Comparison of ENCODE assay signal across 1 cellular context in the genomic region with DNA sequence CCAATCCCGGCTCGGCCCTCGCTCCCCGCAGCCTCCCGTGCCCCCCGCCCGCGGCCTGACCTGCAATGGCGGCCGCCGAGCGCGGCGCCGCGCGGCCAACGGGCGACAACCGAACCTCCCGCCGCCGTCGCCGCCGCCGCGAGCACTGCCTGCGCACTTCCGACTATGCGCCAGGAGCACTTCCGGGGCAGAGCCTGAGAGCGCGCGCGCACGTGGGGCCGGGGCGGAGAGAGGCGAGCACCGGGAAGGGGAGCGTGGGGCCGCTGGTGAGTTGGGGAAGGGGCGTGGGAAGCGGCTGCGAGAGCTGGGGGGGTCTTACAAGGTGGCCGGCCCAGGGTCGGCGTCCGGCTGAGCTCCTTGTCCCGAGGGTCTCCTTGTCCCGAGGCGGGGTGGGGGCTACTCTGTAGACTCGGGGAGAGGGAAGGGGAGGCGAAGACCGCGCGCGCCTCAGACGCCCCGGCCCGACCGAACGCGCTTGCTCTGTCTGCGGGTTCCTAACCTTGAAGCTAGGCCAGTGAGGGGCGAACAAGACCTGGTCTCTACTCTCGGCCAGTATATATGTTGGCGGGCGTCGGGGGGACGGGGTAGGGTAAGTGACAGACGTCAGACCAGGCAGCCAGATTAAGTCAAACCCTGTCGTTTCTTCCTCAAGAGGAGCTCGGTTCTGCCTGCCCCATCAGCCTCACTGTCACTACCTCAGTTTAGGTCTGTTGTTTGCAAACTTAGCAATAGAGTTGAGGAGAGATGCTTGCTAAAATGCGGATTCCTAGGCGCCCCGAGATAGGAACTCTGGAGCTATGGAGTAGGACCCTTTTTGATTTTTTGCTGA.
TF ChIP-seq lines count a peak whose summit lies in the region.

A gene with protein sequence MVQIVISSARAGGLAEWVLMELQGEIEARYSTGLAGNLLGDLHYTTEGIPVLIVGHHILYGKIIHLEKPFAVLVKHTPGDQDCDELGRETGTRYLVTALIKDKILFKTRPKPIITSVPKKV (minus strand): TSS at position 165 of the 829 bp plus-strand sequence. CDS start 11,130 bp downstream, outside the sequence.
A gene (plus strand): TSS at position 226 of the 829 bp plus-strand sequence. CDS start 811 bp downstream, outside the sequence.

TF ChIP-seq in K562, 482 proteins besides CTCF, POLR2A, EP300 and RAD21 (continued from another document and continues in another):
- TF ChIP-seq, protein P1, sequence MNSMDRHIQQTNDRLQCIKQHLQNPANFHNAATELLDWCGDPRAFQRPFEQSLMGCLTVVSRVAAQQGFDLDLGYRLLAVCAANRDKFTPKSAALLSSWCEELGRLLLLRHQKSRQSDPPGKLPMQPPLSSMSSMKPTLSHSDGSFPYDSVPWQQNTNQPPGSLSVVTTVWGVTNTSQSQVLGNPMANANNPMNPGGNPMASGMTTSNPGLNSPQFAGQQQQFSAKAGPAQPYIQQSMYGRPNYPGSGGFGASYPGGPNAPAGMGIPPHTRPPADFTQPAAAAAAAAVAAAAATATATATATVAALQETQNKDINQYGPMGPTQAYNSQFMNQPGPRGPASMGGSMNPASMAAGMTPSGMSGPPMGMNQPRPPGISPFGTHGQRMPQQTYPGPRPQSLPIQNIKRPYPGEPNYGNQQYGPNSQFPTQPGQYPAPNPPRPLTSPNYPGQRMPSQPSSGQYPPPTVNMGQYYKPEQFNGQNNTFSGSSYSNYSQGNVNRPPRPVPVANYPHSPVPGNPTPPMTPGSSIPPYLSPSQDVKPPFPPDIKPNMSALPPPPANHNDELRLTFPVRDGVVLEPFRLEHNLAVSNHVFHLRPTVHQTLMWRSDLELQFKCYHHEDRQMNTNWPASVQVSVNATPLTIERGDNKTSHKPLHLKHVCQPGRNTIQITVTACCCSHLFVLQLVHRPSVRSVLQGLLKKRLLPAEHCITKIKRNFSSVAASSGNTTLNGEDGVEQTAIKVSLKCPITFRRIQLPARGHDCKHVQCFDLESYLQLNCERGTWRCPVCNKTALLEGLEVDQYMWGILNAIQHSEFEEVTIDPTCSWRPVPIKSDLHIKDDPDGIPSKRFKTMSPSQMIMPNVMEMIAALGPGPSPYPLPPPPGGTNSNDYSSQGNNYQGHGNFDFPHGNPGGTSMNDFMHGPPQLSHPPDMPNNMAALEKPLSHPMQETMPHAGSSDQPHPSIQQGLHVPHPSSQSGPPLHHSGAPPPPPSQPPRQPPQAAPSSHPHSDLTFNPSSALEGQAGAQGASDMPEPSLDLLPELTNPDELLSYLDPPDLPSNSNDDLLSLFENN (IDR thresholded peaks at IDR 0.05; ENCODE audit: low read depth in 2 of 2, low read length in 2 of 2), result no peak
- no peak for TF ChIP-seq ZNF551 (CRISPR knock-in tag; IDR thresholded peaks at IDR 0.05)
- TF ChIP-seq, protein P2, sequence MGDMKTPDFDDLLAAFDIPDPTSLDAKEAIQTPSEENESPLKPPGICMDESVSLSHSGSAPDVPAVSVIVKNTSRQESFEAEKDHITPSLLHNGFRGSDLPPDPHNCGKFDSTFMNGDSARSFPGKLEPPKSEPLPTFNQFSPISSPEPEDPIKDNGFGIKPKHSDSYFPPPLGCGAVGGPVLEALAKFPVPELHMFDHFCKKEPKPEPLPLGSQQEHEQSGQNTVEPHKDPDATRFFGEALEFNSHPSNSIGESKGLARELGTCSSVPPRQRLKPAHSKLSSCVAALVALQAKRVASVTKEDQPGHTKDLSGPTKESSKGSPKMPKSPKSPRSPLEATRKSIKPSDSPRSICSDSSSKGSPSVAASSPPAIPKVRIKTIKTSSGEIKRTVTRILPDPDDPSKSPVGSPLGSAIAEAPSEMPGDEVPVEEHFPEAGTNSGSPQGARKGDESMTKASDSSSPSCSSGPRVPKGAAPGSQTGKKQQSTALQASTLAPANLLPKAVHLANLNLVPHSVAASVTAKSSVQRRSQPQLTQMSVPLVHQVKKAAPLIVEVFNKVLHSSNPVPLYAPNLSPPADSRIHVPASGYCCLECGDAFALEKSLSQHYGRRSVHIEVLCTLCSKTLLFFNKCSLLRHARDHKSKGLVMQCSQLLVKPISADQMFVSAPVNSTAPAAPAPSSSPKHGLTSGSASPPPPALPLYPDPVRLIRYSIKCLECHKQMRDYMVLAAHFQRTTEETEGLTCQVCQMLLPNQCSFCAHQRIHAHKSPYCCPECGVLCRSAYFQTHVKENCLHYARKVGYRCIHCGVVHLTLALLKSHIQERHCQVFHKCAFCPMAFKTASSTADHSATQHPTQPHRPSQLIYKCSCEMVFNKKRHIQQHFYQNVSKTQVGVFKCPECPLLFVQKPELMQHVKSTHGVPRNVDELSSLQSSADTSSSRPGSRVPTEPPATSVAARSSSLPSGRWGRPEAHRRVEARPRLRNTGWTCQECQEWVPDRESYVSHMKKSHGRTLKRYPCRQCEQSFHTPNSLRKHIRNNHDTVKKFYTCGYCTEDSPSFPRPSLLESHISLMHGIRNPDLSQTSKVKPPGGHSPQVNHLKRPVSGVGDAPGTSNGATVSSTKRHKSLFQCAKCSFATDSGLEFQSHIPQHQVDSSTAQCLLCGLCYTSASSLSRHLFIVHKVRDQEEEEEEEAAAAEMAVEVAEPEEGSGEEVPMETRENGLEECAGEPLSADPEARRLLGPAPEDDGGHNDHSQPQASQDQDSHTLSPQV (IDR thresholded peaks at IDR 0.05), result 0 out of 2 replicates have a peak, but pooled peaks have one; percentile 35
- 0 out of 2 replicates have a peak, but pooled peaks have one; percentile 23 for TF ChIP-seq ZNF282 (CRISPR knock-in tag; IDR thresholded peaks at IDR 0.05)
- TF ChIP-seq, protein P3, sequence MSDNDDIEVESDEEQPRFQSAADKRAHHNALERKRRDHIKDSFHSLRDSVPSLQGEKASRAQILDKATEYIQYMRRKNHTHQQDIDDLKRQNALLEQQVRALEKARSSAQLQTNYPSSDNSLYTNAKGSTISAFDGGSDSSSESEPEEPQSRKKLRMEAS (CRISPR knock-in tag; IDR thresholded peaks at IDR 0.05), result peak; percentile 96
- TF ChIP-seq ZFP1 (CRISPR knock-in tag; IDR thresholded peaks at IDR 0.05), result no peak
- TF ChIP-seq, protein P4, sequence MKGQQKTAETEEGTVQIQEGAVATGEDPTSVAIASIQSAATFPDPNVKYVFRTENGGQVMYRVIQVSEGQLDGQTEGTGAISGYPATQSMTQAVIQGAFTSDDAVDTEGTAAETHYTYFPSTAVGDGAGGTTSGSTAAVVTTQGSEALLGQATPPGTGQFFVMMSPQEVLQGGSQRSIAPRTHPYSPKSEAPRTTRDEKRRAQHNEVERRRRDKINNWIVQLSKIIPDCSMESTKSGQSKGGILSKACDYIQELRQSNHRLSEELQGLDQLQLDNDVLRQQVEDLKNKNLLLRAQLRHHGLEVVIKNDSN (CRISPR knock-in tag; IDR thresholded peaks at IDR 0.05), result peak; percentile 85
- TF ChIP-seq SUPT5H (IDR thresholded peaks at IDR 0.05), result peak; percentile 32
- TF ChIP-seq CREM (IDR thresholded peaks at IDR 0.05; ENCODE audit: low read depth), result peak; percentile 88
- TF ChIP-seq BCOR (IDR thresholded peaks at IDR 0.05), result no peak
- TF ChIP-seq, protein P5, sequence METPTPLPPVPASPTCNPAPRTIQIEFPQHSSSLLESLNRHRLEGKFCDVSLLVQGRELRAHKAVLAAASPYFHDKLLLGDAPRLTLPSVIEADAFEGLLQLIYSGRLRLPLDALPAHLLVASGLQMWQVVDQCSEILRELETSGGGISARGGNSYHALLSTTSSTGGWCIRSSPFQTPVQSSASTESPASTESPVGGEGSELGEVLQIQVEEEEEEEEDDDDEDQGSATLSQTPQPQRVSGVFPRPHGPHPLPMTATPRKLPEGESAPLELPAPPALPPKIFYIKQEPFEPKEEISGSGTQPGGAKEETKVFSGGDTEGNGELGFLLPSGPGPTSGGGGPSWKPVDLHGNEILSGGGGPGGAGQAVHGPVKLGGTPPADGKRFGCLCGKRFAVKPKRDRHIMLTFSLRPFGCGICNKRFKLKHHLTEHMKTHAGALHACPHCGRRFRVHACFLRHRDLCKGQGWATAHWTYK (CRISPR knock-in tag; IDR thresholded peaks at IDR 0.05), result peak; percentile 28; the same call in 1 of the 2 replicates
- TF ChIP-seq, protein P6, sequence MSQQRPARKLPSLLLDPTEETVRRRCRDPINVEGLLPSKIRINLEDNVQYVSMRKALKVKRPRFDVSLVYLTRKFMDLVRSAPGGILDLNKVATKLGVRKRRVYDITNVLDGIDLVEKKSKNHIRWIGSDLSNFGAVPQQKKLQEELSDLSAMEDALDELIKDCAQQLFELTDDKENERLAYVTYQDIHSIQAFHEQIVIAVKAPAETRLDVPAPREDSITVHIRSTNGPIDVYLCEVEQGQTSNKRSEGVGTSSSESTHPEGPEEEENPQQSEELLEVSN (IDR thresholded peaks at IDR 0.05; ENCODE audit: borderline replicate concordance in 1 of 2, extremely low read depth in 1 of 2, insufficient read depth in 1 of 2, insufficient read length in 1 of 2, low read depth in 1 of 2, low read length in 1 of 2, poor library complexity in 1 of 2, severe bottlenecking in 1 of 2), result peak; percentile 46 to 52
- peak; percentile 78 for TF ChIP-seq POLR2AphosphoS5 (IDR thresholded peaks at IDR 0.05; ENCODE audit: control insufficient read depth, insufficient read depth, low read depth, low read length)
- TF ChIP-seq NR2C1 (IDR thresholded peaks at IDR 0.05), result peak; percentile 97
- TF ChIP-seq NR2C1 (tag; IDR thresholded peaks at IDR 0.05), result peak; percentile 96
- peak; percentile 78 for TF ChIP-seq CREB1 (IDR thresholded peaks at IDR 0.05)
- 0 out of 2 replicates have a peak, but pooled peaks have one; percentile 25 for TF ChIP-seq CREB1 (CRISPR knock-in tag; IDR thresholded peaks at IDR 0.05)
- TF ChIP-seq SRSF1 (IDR thresholded peaks at IDR 0.05; ENCODE audit: low read depth, low read length), result no peak
- peak; percentile 91 for TF ChIP-seq MXI1 (IDR thresholded peaks at IDR 0.05; ENCODE audit: low read depth, low read length)
- TF ChIP-seq, protein P7, sequence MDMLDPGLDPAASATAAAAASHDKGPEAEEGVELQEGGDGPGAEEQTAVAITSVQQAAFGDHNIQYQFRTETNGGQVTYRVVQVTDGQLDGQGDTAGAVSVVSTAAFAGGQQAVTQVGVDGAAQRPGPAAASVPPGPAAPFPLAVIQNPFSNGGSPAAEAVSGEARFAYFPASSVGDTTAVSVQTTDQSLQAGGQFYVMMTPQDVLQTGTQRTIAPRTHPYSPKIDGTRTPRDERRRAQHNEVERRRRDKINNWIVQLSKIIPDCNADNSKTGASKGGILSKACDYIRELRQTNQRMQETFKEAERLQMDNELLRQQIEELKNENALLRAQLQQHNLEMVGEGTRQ (CRISPR knock-in tag; IDR thresholded peaks at IDR 0.05), result peak; percentile 76
- TF ChIP-seq, protein P8, sequence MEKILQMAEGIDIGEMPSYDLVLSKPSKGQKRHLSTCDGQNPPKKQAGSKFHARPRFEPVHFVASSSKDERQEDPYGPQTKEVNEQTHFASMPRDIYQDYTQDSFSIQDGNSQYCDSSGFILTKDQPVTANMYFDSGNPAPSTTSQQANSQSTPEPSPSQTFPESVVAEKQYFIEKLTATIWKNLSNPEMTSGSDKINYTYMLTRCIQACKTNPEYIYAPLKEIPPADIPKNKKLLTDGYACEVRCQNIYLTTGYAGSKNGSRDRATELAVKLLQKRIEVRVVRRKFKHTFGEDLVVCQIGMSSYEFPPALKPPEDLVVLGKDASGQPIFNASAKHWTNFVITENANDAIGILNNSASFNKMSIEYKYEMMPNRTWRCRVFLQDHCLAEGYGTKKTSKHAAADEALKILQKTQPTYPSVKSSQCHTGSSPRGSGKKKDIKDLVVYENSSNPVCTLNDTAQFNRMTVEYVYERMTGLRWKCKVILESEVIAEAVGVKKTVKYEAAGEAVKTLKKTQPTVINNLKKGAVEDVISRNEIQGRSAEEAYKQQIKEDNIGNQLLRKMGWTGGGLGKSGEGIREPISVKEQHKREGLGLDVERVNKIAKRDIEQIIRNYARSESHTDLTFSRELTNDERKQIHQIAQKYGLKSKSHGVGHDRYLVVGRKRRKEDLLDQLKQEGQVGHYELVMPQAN (IDR thresholded peaks at IDR 0.05; ENCODE audit: borderline replicate concordance), result peak; percentile 99
- no peak for TF ChIP-seq ZBED1 (IDR thresholded peaks at IDR 0.05)
- TF ChIP-seq, protein P9, sequence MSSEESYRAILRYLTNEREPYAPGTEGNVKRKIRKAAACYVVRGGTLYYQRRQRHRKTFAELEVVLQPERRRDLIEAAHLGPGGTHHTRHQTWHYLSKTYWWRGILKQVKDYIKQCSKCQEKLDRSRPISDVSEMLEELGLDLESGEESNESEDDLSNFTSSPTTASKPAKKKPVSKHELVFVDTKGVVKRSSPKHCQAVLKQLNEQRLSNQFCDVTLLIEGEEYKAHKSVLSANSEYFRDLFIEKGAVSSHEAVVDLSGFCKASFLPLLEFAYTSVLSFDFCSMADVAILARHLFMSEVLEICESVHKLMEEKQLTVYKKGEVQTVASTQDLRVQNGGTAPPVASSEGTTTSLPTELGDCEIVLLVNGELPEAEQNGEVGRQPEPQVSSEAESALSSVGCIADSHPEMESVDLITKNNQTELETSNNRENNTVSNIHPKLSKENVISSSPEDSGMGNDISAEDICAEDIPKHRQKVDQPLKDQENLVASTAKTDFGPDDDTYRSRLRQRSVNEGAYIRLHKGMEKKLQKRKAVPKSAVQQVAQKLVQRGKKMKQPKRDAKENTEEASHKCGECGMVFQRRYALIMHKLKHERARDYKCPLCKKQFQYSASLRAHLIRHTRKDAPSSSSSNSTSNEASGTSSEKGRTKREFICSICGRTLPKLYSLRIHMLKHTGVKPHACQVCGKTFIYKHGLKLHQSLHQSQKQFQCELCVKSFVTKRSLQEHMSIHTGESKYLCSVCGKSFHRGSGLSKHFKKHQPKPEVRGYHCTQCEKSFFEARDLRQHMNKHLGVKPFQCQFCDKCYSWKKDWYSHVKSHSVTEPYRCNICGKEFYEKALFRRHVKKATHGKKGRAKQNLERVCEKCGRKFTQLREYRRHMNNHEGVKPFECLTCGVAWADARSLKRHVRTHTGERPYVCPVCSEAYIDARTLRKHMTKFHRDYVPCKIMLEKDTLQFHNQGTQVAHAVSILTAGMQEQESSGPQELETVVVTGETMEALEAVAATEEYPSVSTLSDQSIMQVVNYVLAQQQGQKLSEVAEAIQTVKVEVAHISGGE (CRISPR knock-in tag; IDR thresholded peaks at IDR 0.05), result peak; percentile 51 to 88 (median 56); a peak in 3 of 6 replicates
